ENCODE assay signal across 12 cellular contexts in the genomic region with DNA sequence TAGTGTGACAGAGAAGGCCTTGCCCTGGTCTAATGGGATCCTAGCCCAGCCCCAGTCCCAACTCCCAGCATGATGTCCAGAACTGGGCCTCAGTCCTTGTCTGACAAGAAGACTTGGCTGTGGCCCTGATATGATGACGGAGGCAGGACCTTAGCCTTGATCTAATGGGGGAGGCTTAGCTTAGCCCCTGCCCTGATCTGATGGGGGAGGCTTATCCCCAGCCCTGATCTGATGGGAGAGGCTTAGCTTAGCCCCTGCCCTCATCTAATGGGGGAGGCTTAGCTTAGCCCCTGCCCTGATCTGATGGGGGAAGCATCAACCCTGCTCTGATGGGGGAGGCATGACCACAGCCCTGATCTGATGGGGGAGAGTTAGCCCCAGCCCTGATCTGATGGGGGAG.
"Had no signal": no experiment of that assay in that cellular context is flagged by ENCODE, and none has a peak within 500 bp of the region (broad histone marks: within the 10 kb centered on the region; RNA-seq: fewer than 3 reads in every experiment).

No MANE protein-coding gene starts in this region.

- DNase-seq: activated CD4-positive, alpha-beta T cell treated with anti-CD3 and anti-CD28 coated beads, Interleukin-2, amount 50 U/mL, for 1 hour; activated CD8-positive, alpha-beta memory T cell treated with anti-CD3 and anti-CD28 coated beads for 24 hours; adrenal gland; mesenchymal stem cell; retina; SW 1271 had no signal

- H3K36me3 ChIP-seq: adrenal gland, cardiac muscle cell, gastroesophageal sphincter, neutrophil, thoracic aorta had no signal

- H3K27me3 ChIP-seq: adrenal gland, cardiac muscle cell, gastroesophageal sphincter, left lung had no signal

- H3K27ac ChIP-seq: adrenal gland, cardiac muscle cell, neutrophil, thoracic aorta had no signal

- H3K9me3 ChIP-seq: adrenal gland, gastroesophageal sphincter, left lung, neutrophil, thoracic aorta had no signal

- H3K4me3 ChIP-seq: adrenal gland, cardiac muscle cell, gastroesophageal sphincter, left lung, smooth muscle cell, thoracic aorta had no signal
